ENCODE assay signal across 31 cellular contexts in the genomic region with DNA sequence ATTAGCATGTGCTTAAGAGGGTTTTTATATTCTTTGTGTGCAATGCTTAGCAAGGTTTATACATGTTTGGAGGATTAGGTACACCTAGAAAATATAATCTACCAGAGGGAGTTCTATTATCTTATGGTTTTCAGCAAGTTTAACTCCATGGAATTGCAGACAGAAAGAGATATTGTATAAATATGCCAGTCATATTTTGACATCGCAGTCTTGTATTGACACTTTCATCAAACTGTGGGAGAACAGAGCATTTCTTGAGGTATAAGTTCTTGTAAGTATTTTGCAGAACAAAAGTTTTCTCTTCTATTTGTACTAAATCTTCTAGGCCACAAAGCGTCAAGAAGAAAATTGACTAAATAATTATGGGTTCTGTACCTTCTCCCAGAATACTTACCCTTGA.
"Had no signal": no experiment of that assay in that cellular context is flagged by ENCODE, and none has a peak within 500 bp of the region (broad histone marks: within the 10 kb centered on the region; RNA-seq: fewer than 3 reads in every experiment).

No MANE protein-coding gene starts in this region.

- H3K4me3 ChIP-seq: ascending aorta, breast epithelium, cardiac muscle cell, esophagus muscularis mucosa, gastrocnemius medialis, heart left ventricle had no signal

- ATAC-seq: activated CD4-positive, alpha-beta T cell treated with anti-CD3 and anti-CD28 coated beads for 36 hours; activated CD8-positive, alpha-beta memory T cell treated with anti-CD3 and anti-CD28 coated beads, Interleukin-2, amount 10 ng/mL, durations not matched to agents 7 days and 5 days; activated CD8-positive, alpha-beta T cell treated with anti-CD3 and anti-CD28 coated beads, Interleukin-2, amount 10 ng/mL, durations not matched to agents 7 days and 5 days; activated naive CD4-positive, alpha-beta T cell treated with anti-CD3 and anti-CD28 coated beads, Interleukin-2, amount 50 U/mL, for 72 hours; effector memory CD8-positive, alpha-beta T cell; foreskin keratinocyte; gastrocnemius medialis; heart left ventricle had no signal

- H3K36me3 Mint-ChIP-seq: activated CD4-positive, alpha-beta memory T cell treated with anti-CD3 and anti-CD28 coated beads for 36 hours; activated CD8-positive, alpha-beta memory T cell treated with anti-CD3 and anti-CD28 coated beads, Interleukin-2, amount 10 ng/mL, durations not matched to agents 7 days and 5 days; activated naive CD4-positive, alpha-beta T cell treated with anti-CD3 and anti-CD28 coated beads, Interleukin-2, amount 10 ng/mL, durations not matched to agents 7 days and 5 days; activated naive CD4-positive, alpha-beta T cell treated with anti-CD3 and anti-CD28 coated beads, Interleukin-2, amount 50 U/mL, for 72 hours; activated naive CD8-positive, alpha-beta T cell treated with anti-CD3 and anti-CD28 coated beads, Interleukin-2, amount 10 ng/mL, durations not matched to agents 7 days and 5 days; brain had no signal

- H3K36me3 ChIP-seq: ascending aorta, breast epithelium, cardiac muscle cell, esophagus muscularis mucosa, gastrocnemius medialis, heart left ventricle had no signal

- H3K4me1 Mint-ChIP-seq: central memory CD8-positive, alpha-beta T cell had no signal

- H3K9me3 Mint-ChIP-seq: activated CD4-positive, alpha-beta memory T cell treated with anti-CD3 and anti-CD28 coated beads for 36 hours; activated CD4-positive, alpha-beta T cell treated with anti-CD3 and anti-CD28 coated beads, Interleukin-2, amount 10 ng/mL, durations not matched to agents 24 days and 14 days; activated naive CD4-positive, alpha-beta T cell treated with anti-CD3 and anti-CD28 coated beads, Interleukin-2, amount 10 ng/mL, durations not matched to agents 7 days and 5 days; brain; central memory CD8-positive, alpha-beta T cell had no signal

- DNase-seq: activated CD4-positive, alpha-beta memory T cell treated with anti-CD3 and anti-CD28 coated beads for 36 hours; activated CD4-positive, alpha-beta T cell treated with anti-CD3 and anti-CD28 coated beads for 36 hours; activated CD4-positive, alpha-beta T cell treated with anti-CD3 and anti-CD28 coated beads, Interleukin-2, amount 10 ng/mL, durations not matched to agents 24 days and 14 days; activated CD4-positive, CD25-positive, alpha-beta regulatory T cell; activated CD4-positive, CD25-positive, alpha-beta regulatory T cell treated with anti-CD3 and anti-CD28 coated beads, Interleukin-2, amount 50 U/mL, for 72 hours; activated CD8-positive, alpha-beta memory T cell treated with anti-CD3 and anti-CD28 coated beads, Interleukin-2, amount 10 ng/mL, durations not matched to agents 7 days and 5 days; activated CD8-positive, alpha-beta memory T cell treated with anti-CD3 and anti-CD28 coated beads, Interleukin-2, amount 50 U/mL, for 4 hours; activated CD8-positive, alpha-beta T cell treated with anti-CD3 and anti-CD28 coated beads, Interleukin-2, amount 10 ng/mL, durations not matched to agents 7 days and 5 days; activated gamma-delta T cell; activated naive CD4-positive, alpha-beta T cell; activated naive CD4-positive, alpha-beta T cell treated with anti-CD3 and anti-CD28 coated beads, Interleukin-2, amount 10 ng/mL, durations not matched to agents 7 days and 5 days; activated naive CD8-positive, alpha-beta T cell treated with anti-CD3 and anti-CD28 coated beads, Interleukin-2, amount 10 ng/mL, durations not matched to agents 7 days and 5 days; activated T-cell treated with anti-CD3 and anti-CD28 coated beads, Interleukin-2, amount 50 U/mL, for 1 hour; activated T-cell treated with anti-CD3 and anti-CD28 coated beads, Interleukin-2, amount 50 U/mL, for 48 hours; cortex of kidney; dermis blood vessel endothelial cell; effector CD4-positive, alpha-beta T cell; effector memory CD8-positive, alpha-beta T cell; erythroblast; foreskin keratinocyte; gastrocnemius medialis; glutamatergic neuron; heart left ventricle; T-helper 2 cell had no signal

- H3K9me3 ChIP-seq: ascending aorta, breast epithelium, esophagus muscularis mucosa, gastrocnemius medialis, heart left ventricle had no signal

- H3K27ac Mint-ChIP-seq: activated CD4-positive, alpha-beta memory T cell treated with anti-CD3 and anti-CD28 coated beads for 36 hours; activated CD4-positive, alpha-beta T cell treated with anti-CD3 and anti-CD28 coated beads for 36 hours; activated CD4-positive, alpha-beta T cell treated with anti-CD3 and anti-CD28 coated beads, Interleukin-2, amount 10 ng/mL, durations not matched to agents 24 days and 14 days; activated CD8-positive, alpha-beta memory T cell treated with anti-CD3 and anti-CD28 coated beads, Interleukin-2, amount 10 ng/mL, durations not matched to agents 7 days and 5 days; activated CD8-positive, alpha-beta T cell treated with anti-CD3 and anti-CD28 coated beads, Interleukin-2, amount 10 ng/mL, durations not matched to agents 7 days and 5 days; activated naive CD4-positive, alpha-beta T cell treated with anti-CD3 and anti-CD28 coated beads, Interleukin-2, amount 10 ng/mL, durations not matched to agents 7 days and 5 days; activated naive CD4-positive, alpha-beta T cell treated with anti-CD3 and anti-CD28 coated beads, Interleukin-2, amount 50 U/mL, for 72 hours; activated naive CD8-positive, alpha-beta T cell treated with anti-CD3 and anti-CD28 coated beads, Interleukin-2, amount 10 ng/mL, durations not matched to agents 7 days and 5 days; brain; effector memory CD8-positive, alpha-beta T cell had no signal

- H3K27ac ChIP-seq: ascending aorta, breast epithelium, cardiac muscle cell, esophagus muscularis mucosa, foreskin keratinocyte, gastrocnemius medialis, heart left ventricle had no signal

- H3K27me3 Mint-ChIP-seq: activated naive CD4-positive, alpha-beta T cell treated with anti-CD3 and anti-CD28 coated beads, Interleukin-2, amount 10 ng/mL, durations not matched to agents 7 days and 5 days; brain; central memory CD8-positive, alpha-beta T cell; effector memory CD8-positive, alpha-beta T cell had no signal

- H3K27me3 ChIP-seq: ascending aorta, breast epithelium, cardiac muscle cell, esophagus muscularis mucosa, foreskin keratinocyte, gastrocnemius medialis, heart left ventricle had no signal

- H3K4me3 Mint-ChIP-seq: activated CD4-positive, alpha-beta memory T cell treated with anti-CD3 and anti-CD28 coated beads for 36 hours; activated CD4-positive, alpha-beta T cell treated with anti-CD3 and anti-CD28 coated beads for 36 hours; activated CD4-positive, alpha-beta T cell treated with anti-CD3 and anti-CD28 coated beads, Interleukin-2, amount 10 ng/mL, durations not matched to agents 24 days and 14 days; activated CD8-positive, alpha-beta memory T cell treated with anti-CD3 and anti-CD28 coated beads, Interleukin-2, amount 10 ng/mL, durations not matched to agents 7 days and 5 days; activated CD8-positive, alpha-beta T cell treated with anti-CD3 and anti-CD28 coated beads, Interleukin-2, amount 10 ng/mL, durations not matched to agents 7 days and 5 days; activated naive CD4-positive, alpha-beta T cell treated with anti-CD3 and anti-CD28 coated beads, Interleukin-2, amount 10 ng/mL, durations not matched to agents 7 days and 5 days; activated naive CD8-positive, alpha-beta T cell treated with anti-CD3 and anti-CD28 coated beads, Interleukin-2, amount 10 ng/mL, durations not matched to agents 7 days and 5 days; brain; central memory CD8-positive, alpha-beta T cell; effector memory CD8-positive, alpha-beta T cell had no signal
